18 cellular contexts compared by ENCODE assay signal in genomic region chr2:239813261-239814135, GRCh38.
DNase-seq lines count a peak whose midpoint lies in the region; ATAC-seq and TF ChIP-seq lines count a peak whose summit lies in the region.
"Had no signal": no experiment of that assay in that cellular context is flagged by ENCODE, and none has a peak within 500 bp of the region (broad histone marks: within the 10 kb centered on the region; RNA-seq: fewer than 3 reads in every experiment).

No MANE protein-coding gene starts in this region.

- H3K4me3 ChIP-seq in duodenal mucosa (ENCODE audit: low read depth in 1 of 2, low read length in 2 of 2) (no peak overlapping the region), muscle layer of colon (ENCODE audit: low read depth in 1 of 2, low read length in 2 of 2) (no peak overlapping the region), tibial artery (no peak overlapping the region)
- H3K4me3 ChIP-seq: GM12878, mucosa of descending colon had no signal

- POLR2A ChIA-PET in activated naive CD8-positive, alpha-beta T cell treated with anti-CD3 and anti-CD28 coated beads, Interleukin-2, amount 10 ng/mL, durations not matched to agents 7 days and 5 days (lab: Charles Lee): no interaction called here
- POLR2A ChIA-PET in activated CD4-positive, alpha-beta T cell treated with anti-CD3 and anti-CD28 coated beads, Interleukin-2, amount 10 ng/mL, durations not matched to agents 7 days and 5 days (lab: Charles Lee): no interaction called here

- H3K36me3 ChIP-seq in duodenal mucosa (ENCODE audit: control insufficient read depth in 1 of 2, insufficient read depth in 2 of 2, low read length in 2 of 2) (no peaks in the 10 kb centered on the region), muscle layer of colon (ENCODE audit: insufficient read depth, low read length) (no peaks in the 10 kb centered on the region), tibial artery (no peaks in the 10 kb centered on the region)

- H3K9me3 ChIP-seq in duodenal mucosa (ENCODE audit: control insufficient read depth in 1 of 2, low read length in 2 of 2): no peaks in the 10 kb centered on the region
- H3K9me3 ChIP-seq in muscle layer of colon (ENCODE audit: low read length): no peaks in the 10 kb centered on the region
- no peaks in the 10 kb centered on the region for H3K9me3 ChIP-seq in tibial artery
- H3K9me3 ChIP-seq: mucosa of descending colon had no signal

- ATAC-seq in activated naive CD8-positive, alpha-beta T cell treated with anti-CD3 and anti-CD28 coated beads, Interleukin-2, amount 10 ng/mL, durations not matched to agents 7 days and 5 days (ENCODE audit: low read depth): no peak
- ATAC-seq in effector memory CD8-positive, alpha-beta T cell (replicated peaks): no peak
- ATAC-seq: CD8-positive, alpha-beta T cell; GM12878 had no signal

- H3K4me1 ChIP-seq in duodenal mucosa (ENCODE audit: control insufficient read depth in 1 of 2, insufficient read depth in 2 of 2, low read length in 2 of 2) (peaks cover 0 to 16% of the 10 kb centered on the region in 2 donors), muscle layer of colon (ENCODE audit: insufficient read depth, low read length) (peaks cover 37% of the 10 kb centered on the region), tibial artery (peaks cover 9 to 49% (median 24%) of the 10 kb centered on the region in 4 donors)

- intact Hi-C loops in tibial artery (cut with DNase I; ENCODE audit: low total_unique reads): no loop called here

- H3K27ac ChIP-seq in duodenal mucosa (ENCODE audit: low read depth, low read length) (peak overlapping the region; percentile 38), muscle layer of colon (ENCODE audit: low read depth, low read length) (peak overlapping the region; percentile 94), tibial artery (peak overlapping the region; percentile 85 to 87)

- H3K36me3 Mint-ChIP-seq in activated naive CD8-positive, alpha-beta T cell treated with anti-CD3 and anti-CD28 coated beads, Interleukin-2, amount 10 ng/mL, durations not matched to agents 7 days and 5 days: no peaks in the 10 kb centered on the region
- no peaks in the 10 kb centered on the region for H3K36me3 Mint-ChIP-seq in activated naive CD8-positive, alpha-beta T cell treated with anti-CD3 and anti-CD28 coated beads for 36 hours
- H3K36me3 Mint-ChIP-seq in effector memory CD8-positive, alpha-beta T cell (ENCODE audit: insufficient read depth): no peaks in the 10 kb centered on the region
- H3K36me3 Mint-ChIP-seq in activated CD4-positive, alpha-beta T cell treated with anti-CD3 and anti-CD28 coated beads, Interleukin-2, amount 10 ng/mL, durations not matched to agents 7 days and 5 days (ENCODE audit: low read depth): no peaks in the 10 kb centered on the region
- H3K36me3 Mint-ChIP-seq: CD8-positive, alpha-beta T cell; immature natural killer cell had no signal

- TF ChIP-seq CTCF in tibial artery (IDR thresholded peaks at IDR 0.05): no peak

- H3K27me3 ChIP-seq in duodenal mucosa (ENCODE audit: control insufficient read depth in 1 of 2, insufficient read depth in 2 of 2, low read length in 2 of 2) (no peaks in the 10 kb centered on the region), muscle layer of colon (ENCODE audit: control insufficient read depth in 1 of 2, insufficient read depth in 2 of 2, low read length in 2 of 2) (no peaks in the 10 kb centered on the region), tibial artery (no peaks in the 10 kb centered on the region)

- H3K27me3 Mint-ChIP-seq in activated naive CD8-positive, alpha-beta T cell treated with anti-CD3 and anti-CD28 coated beads, Interleukin-2, amount 10 ng/mL, durations not matched to agents 7 days and 5 days: no peaks in the 10 kb centered on the region
- no peaks in the 10 kb centered on the region for H3K27me3 Mint-ChIP-seq in activated naive CD8-positive, alpha-beta T cell treated with anti-CD3 and anti-CD28 coated beads for 36 hours
- peaks cover 12 to 60% of the 10 kb centered on the region in 2 donors for H3K27me3 Mint-ChIP-seq in effector memory CD8-positive, alpha-beta T cell
- no peaks in the 10 kb centered on the region for H3K27me3 Mint-ChIP-seq in activated CD4-positive, alpha-beta T cell treated with anti-CD3 and anti-CD28 coated beads, Interleukin-2, amount 10 ng/mL, durations not matched to agents 7 days and 5 days

- peak; percentile 14 for DNase-seq in activated naive CD8-positive, alpha-beta T cell treated with anti-CD3 and anti-CD28 coated beads, Interleukin-2, amount 10 ng/mL, durations not matched to agents 7 days and 5 days
- DNase-seq in activated naive CD8-positive, alpha-beta T cell treated with anti-CD3 and anti-CD28 coated beads for 36 hours: no peak
- DNase-seq in tibial artery: peak; percentile 36 to 72
- no peak for DNase-seq in effector memory CD8-positive, alpha-beta T cell
- DNase-seq in activated CD4-positive, alpha-beta T cell treated with anti-CD3 and anti-CD28 coated beads, Interleukin-2, amount 10 ng/mL, durations not matched to agents 7 days and 5 days: no peak
- DNase-seq in NCI-H226: no peak
- DNase-seq: ACHN; activated CD4-positive, alpha-beta T cell treated with anti-CD3 and anti-CD28 coated beads for 48 hours; CD8-positive, alpha-beta T cell; effector CD4-positive, alpha-beta T cell; immature natural killer cell; retina; SHP77 treated with DMSO at 0.1 percent for 48 hours; stimulated activated CD4-positive, alpha-beta T cell treated with anti-CD3 and anti-CD28 coated beads, Interleukin-4, amount 100 ng/mL, for 24 hours had no signal

- no peak overlapping the region for H3K27ac Mint-ChIP-seq in activated naive CD8-positive, alpha-beta T cell treated with anti-CD3 and anti-CD28 coated beads, Interleukin-2, amount 10 ng/mL, durations not matched to agents 7 days and 5 days
- no peak overlapping the region for H3K27ac Mint-ChIP-seq in activated naive CD8-positive, alpha-beta T cell treated with anti-CD3 and anti-CD28 coated beads for 36 hours
- no peak overlapping the region for H3K27ac Mint-ChIP-seq in effector memory CD8-positive, alpha-beta T cell
- H3K27ac Mint-ChIP-seq in activated CD4-positive, alpha-beta T cell treated with anti-CD3 and anti-CD28 coated beads, Interleukin-2, amount 10 ng/mL, durations not matched to agents 7 days and 5 days: no peak overlapping the region
- H3K27ac Mint-ChIP-seq: CD8-positive, alpha-beta T cell; immature natural killer cell had no signal

- no peak overlapping the region for H3K9ac ChIP-seq in duodenal mucosa (ENCODE audit: low read depth in 1 of 2, low read length in 2 of 2)
- H3K9ac ChIP-seq in muscle layer of colon (ENCODE audit: low read length): peak overlapping the region; percentile 19

- H3K4me3 Mint-ChIP-seq in activated naive CD8-positive, alpha-beta T cell treated with anti-CD3 and anti-CD28 coated beads, Interleukin-2, amount 10 ng/mL, durations not matched to agents 7 days and 5 days: no peak overlapping the region
- no peak overlapping the region for H3K4me3 Mint-ChIP-seq in activated naive CD8-positive, alpha-beta T cell treated with anti-CD3 and anti-CD28 coated beads for 36 hours
- H3K4me3 Mint-ChIP-seq in effector memory CD8-positive, alpha-beta T cell: no peak overlapping the region
- H3K4me3 Mint-ChIP-seq in activated CD4-positive, alpha-beta T cell treated with anti-CD3 and anti-CD28 coated beads, Interleukin-2, amount 10 ng/mL, durations not matched to agents 7 days and 5 days: no peak overlapping the region
- H3K4me3 Mint-ChIP-seq: CD8-positive, alpha-beta T cell; immature natural killer cell had no signal

- CTCF ChIA-PET in activated CD4-positive, alpha-beta T cell treated with anti-CD3 and anti-CD28 coated beads, Interleukin-2, amount 10 ng/mL, durations not matched to agents 7 days and 5 days (lab: Charles Lee): interaction anchor here (0.6 kb wide), 1 partner anchor 21 kb away, joined by 4 read pairs; no protein-coding TSS in a partner anchor

- H3K9me3 Mint-ChIP-seq in activated naive CD8-positive, alpha-beta T cell treated with anti-CD3 and anti-CD28 coated beads, Interleukin-2, amount 10 ng/mL, durations not matched to agents 7 days and 5 days: no peaks in the 10 kb centered on the region
- no peaks in the 10 kb centered on the region for H3K9me3 Mint-ChIP-seq in activated naive CD8-positive, alpha-beta T cell treated with anti-CD3 and anti-CD28 coated beads for 36 hours
- no peaks in the 10 kb centered on the region for H3K9me3 Mint-ChIP-seq in effector memory CD8-positive, alpha-beta T cell
- no peaks in the 10 kb centered on the region for H3K9me3 Mint-ChIP-seq in activated CD4-positive, alpha-beta T cell treated with anti-CD3 and anti-CD28 coated beads, Interleukin-2, amount 10 ng/mL, durations not matched to agents 7 days and 5 days
- H3K9me3 Mint-ChIP-seq: CD8-positive, alpha-beta T cell; immature natural killer cell had no signal

- no peaks in the 10 kb centered on the region for H3K4me1 Mint-ChIP-seq in activated naive CD8-positive, alpha-beta T cell treated with anti-CD3 and anti-CD28 coated beads, Interleukin-2, amount 10 ng/mL, durations not matched to agents 7 days and 5 days
- H3K4me1 Mint-ChIP-seq in activated naive CD8-positive, alpha-beta T cell treated with anti-CD3 and anti-CD28 coated beads for 36 hours: no peaks in the 10 kb centered on the region
- H3K4me1 Mint-ChIP-seq in effector memory CD8-positive, alpha-beta T cell (ENCODE audit: low read depth in 2 of 2): no peaks in the 10 kb centered on the region
- no peaks in the 10 kb centered on the region for H3K4me1 Mint-ChIP-seq in activated CD4-positive, alpha-beta T cell treated with anti-CD3 and anti-CD28 coated beads, Interleukin-2, amount 10 ng/mL, durations not matched to agents 7 days and 5 days
- H3K4me1 Mint-ChIP-seq: immature natural killer cell had no signal

Comparison
In these comparisons a context has a peak if more than half of its experiments do, and no peak if none do; other contexts are left out.
1. DNase-seq: peak in activated naive CD8-positive, alpha-beta T cell treated with anti-CD3 and anti-CD28 coated beads, Interleukin-2, amount 10 ng/mL, durations not matched to agents 7 days and 5 days (single experiment) and tibial artery (2 of 2); none in activated naive CD8-positive, alpha-beta T cell treated with anti-CD3 and anti-CD28 coated beads for 36 hours (single experiment), effector memory CD8-positive, alpha-beta T cell (0 of 3), activated CD4-positive, alpha-beta T cell treated with anti-CD3 and anti-CD28 coated beads, Interleukin-2, amount 10 ng/mL, durations not matched to agents 7 days and 5 days (single experiment) and NCI-H226 (single experiment).
2. H3K27ac ChIP-seq: peak in every context shown above with its lines; median percentile 94 in muscle layer of colon; 86 in tibial artery; 38 in duodenal mucosa.